ENCODE assay signal across 19 cellular contexts in the genomic region with DNA sequence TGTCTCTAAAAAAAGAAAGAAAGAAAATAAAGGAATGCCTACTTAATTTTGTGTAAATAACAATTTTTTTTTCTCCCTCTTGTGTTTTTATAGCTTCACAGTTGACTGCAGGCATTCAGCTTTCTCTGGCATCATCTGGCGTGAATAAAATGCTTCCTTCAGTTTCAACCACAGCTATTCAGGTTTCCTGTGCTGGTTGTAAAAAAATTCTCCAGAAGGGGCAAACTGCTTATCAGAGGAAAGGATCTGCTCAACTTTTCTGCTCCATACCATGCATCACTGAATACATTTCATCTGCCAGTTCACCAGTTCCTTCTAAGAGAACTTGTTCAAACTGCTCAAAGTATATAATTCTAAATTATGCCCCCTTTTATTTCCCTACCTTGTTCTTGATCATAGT. TPM values are rescaled to one million over a fixed set of nuclear protein-coding genes. Genes with fewer than 3 reads are reported as not detected.
A peak's percentile ranks its signal among the peaks of the same experiment; 100 is the strongest.
DNase-seq lines count a peak whose midpoint lies in the region; ATAC-seq and TF ChIP-seq lines count a peak whose summit lies in the region.
"Had no signal": no experiment of that assay in that cellular context is flagged by ENCODE, and none has a peak within 500 bp of the region (broad histone marks: within the 10 kb centered on the region; RNA-seq: fewer than 3 reads in every experiment).

No MANE protein-coding gene starts in this region.

- H3K9me3 Mint-ChIP-seq in HFFc6: no peaks in the 10 kb centered on the region
- H3K9me3 Mint-ChIP-seq: CD4-positive, alpha-beta T cell; stimulated activated naive CD8-positive, alpha-beta T cell treated with anti-CD3 and anti-CD28 coated beads, Interleukin-15, Interleukin-2, amounts not matched to agents 100 ng/mL and 50 ng/mL, for 24 hours had no signal

- H3K36me3 ChIP-seq in adipocyte (ENCODE audit: control insufficient read depth, insufficient read depth, low read length, severe bottlenecking) (peaks cover 76% of the 10 kb centered on the region), upper lobe of left lung (peaks cover 19 to 81% (median 40%) of the 10 kb centered on the region in 4 donors)

- H3K27ac Mint-ChIP-seq in HFFc6: peak overlapping the region; percentile 43; the same call in 1 of the 2 replicates
- H3K27ac Mint-ChIP-seq: CD4-positive, alpha-beta T cell; stimulated activated naive CD8-positive, alpha-beta T cell treated with anti-CD3 and anti-CD28 coated beads, Interleukin-15, Interleukin-2, amounts not matched to agents 100 ng/mL and 50 ng/mL, for 24 hours had no signal

- H3K27me3 ChIP-seq in adipocyte (replicated peaks; ENCODE audit: control insufficient read depth, insufficient read depth, low read length): no peaks in the 10 kb centered on the region
- no peaks in the 10 kb centered on the region for H3K27me3 ChIP-seq in upper lobe of left lung
- H3K27me3 ChIP-seq: esophagus squamous epithelium had no signal

- no peak for TF ChIP-seq CTCF in HFFc6 (IDR thresholded peaks at IDR 0.05)
- TF ChIP-seq CTCF in upper lobe of left lung (IDR thresholded peaks at IDR 0.05): no peak

- no peak overlapping the region for H3K9ac ChIP-seq in adipocyte (ENCODE audit: low read length)
- H3K9ac ChIP-seq: parathyroid adenoma had no signal

- H3K4me1 ChIP-seq in adipocyte (ENCODE audit: control insufficient read depth, insufficient read depth, low read length) (no peaks in the 10 kb centered on the region), upper lobe of left lung (no peaks in the 10 kb centered on the region)
- H3K4me1 ChIP-seq: esophagus squamous epithelium, left ventricle myocardium inferior, parathyroid adenoma had no signal

- peaks cover 9% of the 10 kb centered on the region for H3K4me1 Mint-ChIP-seq in HFFc6 (ENCODE audit: low read depth)

- H3K9me3 ChIP-seq in adipocyte (ENCODE audit: control insufficient read depth, low read length) (no peaks in the 10 kb centered on the region), upper lobe of left lung (no peaks in the 10 kb centered on the region)
- H3K9me3 ChIP-seq: esophagus squamous epithelium, left ventricle myocardium inferior had no signal

- H3K27ac ChIP-seq in upper lobe of left lung: no peak overlapping the region
- H3K27ac ChIP-seq: esophagus squamous epithelium, left ventricle myocardium inferior, parathyroid adenoma had no signal

- WGBS in upper lobe of left lung, 2 donors: 0 to 35% methylated on average over 1 of the region's 1 CpG

- no peaks in the 10 kb centered on the region; the same call in 1 of the 2 replicates for H3K27me3 Mint-ChIP-seq in HFFc6 (ENCODE audit: insufficient read depth)
- H3K27me3 Mint-ChIP-seq: CD4-positive, alpha-beta T cell; stimulated activated naive CD8-positive, alpha-beta T cell treated with anti-CD3 and anti-CD28 coated beads, Interleukin-15, Interleukin-2, amounts not matched to agents 100 ng/mL and 50 ng/mL, for 24 hours had no signal

- DNase-seq in CMK (ENCODE audit: low read depth) (peak; percentile 8), HFFc6 (peak; percentile 77), adipocyte (ENCODE audit: low read depth) (peak; percentile 82), left kidney (ENCODE audit: low read depth, low spot score) (peak; percentile 40), DMS 273 treated with DMSO at 0.1 percent for 48 hours (lab: John Stamatoyannopoulos, UW) (no peak), NCI-H1092 (lab: John Stamatoyannopoulos, UW) (no peak), upper lobe of left lung (no peak)
- DNase-seq: activated CD4-positive, alpha-beta T cell treated with anti-CD3 and anti-CD28 coated beads, Interleukin-2, amount 50 U/mL, for 4 hours; aorta; CD4-positive, alpha-beta T cell; cortex of kidney; esophagus squamous epithelium; hypothalamus; left ventricle myocardium inferior; MV-4-11; Right ventricle myocardium superior; T1000 had no signal

- H3K4me3 Mint-ChIP-seq in HFFc6: no peak overlapping the region
- H3K4me3 Mint-ChIP-seq: CD4-positive, alpha-beta T cell; stimulated activated naive CD8-positive, alpha-beta T cell treated with anti-CD3 and anti-CD28 coated beads, Interleukin-15, Interleukin-2, amounts not matched to agents 100 ng/mL and 50 ng/mL, for 24 hours had no signal

- no peak overlapping the region for H3K4me3 ChIP-seq in adipocyte (ENCODE audit: low read length)
- H3K4me3 ChIP-seq in upper lobe of left lung: no peak overlapping the region
- H3K4me3 ChIP-seq: esophagus squamous epithelium, left ventricle myocardium inferior had no signal

- no peak for TF ChIP-seq POLR2A in upper lobe of left lung (IDR thresholded peaks at IDR 0.05)

- H3K36me3 Mint-ChIP-seq in HFFc6 (ENCODE audit: low read depth): peaks cover 21% of the 10 kb centered on the region

- no peak for TF ChIP-seq EP300 in upper lobe of left lung (IDR thresholded peaks at IDR 0.05)

- ATAC-seq in upper lobe of left lung (ENCODE audit: low FRiP score in 2 of 2): no peak

RNA-seq across cellular contexts. Expression of gene ZMYM1, which starts 18.0 kb away (rescaled TPM):
- 10 to 100 TPM; 14.5 to 20.2 (median 18.2) TPM for total RNA-seq in HFFc6 (2021; fragmentation: NEBNext Ultra II Directional; extraction: Animal tissue kit (Norgen Biotek cat#: 25700))
- 10 to 100 TPM in 4 of 6 donors, 1 to 10 TPM in 2; 6.3 to 16.6 (median 10.3) TPM for total RNA-seq in upper lobe of left lung

Comparison
In these comparisons a context has a peak if more than half of its experiments do, and no peak if none do; other contexts are left out.
1. DNase-seq: peak in CMK (single experiment), HFFc6 (single experiment), adipocyte (single experiment) and left kidney (single experiment); none in DMS 273 treated with DMSO at 0.1 percent for 48 hours (single experiment), NCI-H1092 (single experiment) and upper lobe of left lung (0 of 2).